1 cellular context compared by ENCODE assay signal in the genomic region with DNA sequence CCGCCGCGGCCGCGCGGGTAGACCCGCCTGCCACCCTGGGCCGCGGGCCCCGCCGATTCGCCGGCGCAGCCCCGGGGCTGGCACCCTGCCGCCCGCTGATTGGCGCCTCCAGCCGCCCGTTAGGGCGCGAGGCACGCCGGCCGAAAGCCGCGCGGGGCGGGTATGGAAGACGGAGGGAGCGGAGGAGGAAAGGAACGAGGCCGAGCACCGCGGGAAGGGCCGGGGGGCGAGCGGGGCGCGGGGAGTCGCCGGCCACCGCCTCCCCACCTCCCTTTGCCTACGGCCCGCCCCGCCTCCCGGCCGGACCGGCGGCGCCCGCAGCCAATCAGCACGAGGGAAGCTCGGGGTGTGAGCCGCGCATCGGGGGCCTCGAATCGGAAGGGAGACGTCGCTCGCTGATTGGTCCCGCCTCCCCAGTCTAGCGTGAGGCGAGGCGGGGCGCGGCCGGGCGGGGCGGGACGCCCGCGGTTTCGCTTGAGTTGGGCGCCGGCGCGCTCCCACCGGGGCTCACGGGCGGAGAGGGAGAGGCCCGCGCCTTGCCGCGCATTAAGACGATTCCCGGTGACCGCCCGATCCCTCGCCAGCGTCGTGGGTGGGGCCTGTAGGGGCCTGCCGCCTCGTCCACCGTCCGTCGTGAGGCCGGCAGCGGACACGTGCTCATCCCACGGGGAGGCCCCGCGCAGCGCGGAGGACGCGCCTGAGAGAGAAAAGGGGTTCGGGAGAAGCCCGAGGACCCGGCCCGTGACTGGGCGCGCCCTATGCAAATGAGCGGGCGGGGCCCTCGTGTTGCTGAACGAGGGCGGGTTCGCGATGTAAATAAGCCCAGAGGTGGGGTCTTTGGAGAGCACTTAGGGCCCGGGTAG.
TF ChIP-seq lines count a peak whose summit lies in the region.

No MANE protein-coding gene starts in this region.

TF ChIP-seq in H1, 55 proteins besides CTCF, POLR2A, EP300 and RAD21 (continued from another document):
- TF ChIP-seq, protein P1, sequence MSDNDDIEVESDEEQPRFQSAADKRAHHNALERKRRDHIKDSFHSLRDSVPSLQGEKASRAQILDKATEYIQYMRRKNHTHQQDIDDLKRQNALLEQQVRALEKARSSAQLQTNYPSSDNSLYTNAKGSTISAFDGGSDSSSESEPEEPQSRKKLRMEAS (IDR thresholded peaks at IDR 0.05), result peak; percentile 94
- TF ChIP-seq TEAD4 (IDR thresholded peaks at IDR 0.05; ENCODE audit: low read depth, low read length) (no peak), TBP (IDR thresholded peaks at IDR 0.05; ENCODE audit: low read depth, low read length) (peak; percentile 36; the same call in 1 of the 2 replicates), POU5F1 (IDR thresholded peaks at IDR 0.05; ENCODE audit: low read depth, low read length) (no peak), ZNF274 (IDR thresholded peaks at IDR 0.05; ENCODE audit: borderline replicate concordance, extremely low read depth, low read length) (no peak), KDM1A (IDR thresholded peaks at IDR 0.05; ENCODE audit: borderline replicate concordance, low read length) (no peak), RBBP5 (IDR thresholded peaks at IDR 0.05; ENCODE audit: borderline replicate concordance, low read depth, low read length) (peak; percentile 30; the same call in 1 of the 2 replicates), TCF12 (IDR thresholded peaks at IDR 0.05; ENCODE audit: low read depth, low read length) (no peak), KDM5A (IDR thresholded peaks at IDR 0.05; ENCODE audit: low read length) (no peak), JUN (IDR thresholded peaks at IDR 0.05; ENCODE audit: low read depth, low read length) (no peak), CEBPB (IDR thresholded peaks at IDR 0.05; ENCODE audit: low read depth, low read length) (no peak), FOSL1 (IDR thresholded peaks at IDR 0.05; ENCODE audit: insufficient read depth, low read depth, low read length) (no peak), POLR2AphosphoS5 (IDR thresholded peaks at IDR 0.05; ENCODE audit: low read depth, low read length) (peak; percentile 78), YY1 (IDR thresholded peaks at IDR 0.05; ENCODE audit: low read depth, low read length) (no peak), SP1 (IDR thresholded peaks at IDR 0.05; ENCODE audit: low read depth, low read length) (no peak), PHF8 (conservative IDR thresholded peaks at IDR 0.05; ENCODE audit: low read depth, low read length) (peak; percentile 95), HDAC6 (IDR thresholded peaks at IDR 0.05; ENCODE audit: low read depth, low read length) (no peak), SUZ12 (IDR thresholded peaks at IDR 0.05; ENCODE audit: low read length) (no peak), GTF2F1 (IDR thresholded peaks at IDR 0.05; ENCODE audit: borderline replicate concordance, low read depth, low read length) (no peak), SRF (IDR thresholded peaks at IDR 0.05; ENCODE audit: low read depth, low read length) (no peak), BCL11A (IDR thresholded peaks at IDR 0.05; ENCODE audit: low read depth in 2 of 2, low read length in 2 of 2) (no peak), KDM4A (IDR thresholded peaks at IDR 0.05; ENCODE audit: low read depth, low read length, severe bottlenecking) (peak; percentile 90), NRF1 (IDR thresholded peaks at IDR 0.05; ENCODE audit: low read depth, low read length) (no peak), SIN3A (conservative IDR thresholded peaks at IDR 0.05 in 1 of 2, IDR thresholded peaks at IDR 0.05 in 1 of 2; ENCODE audit: low read depth in 1 of 2, low read length in 2 of 2) (peak; percentile 14 to 67; a peak in 3 of 4 replicates), JUND (IDR thresholded peaks at IDR 0.05; ENCODE audit: low read length) (no peak), RNF2 (IDR thresholded peaks at IDR 0.05; ENCODE audit: borderline replicate concordance, low read depth, low read length, missing control alignments, poor library complexity, severe bottlenecking) (no peak), SAP30 (IDR thresholded peaks at IDR 0.05; ENCODE audit: insufficient read depth, insufficient replicate concordance, low read length) (no peak), TAF1 (IDR thresholded peaks at IDR 0.05; ENCODE audit: low read depth, low read length) (peak; percentile 67), NANOG (IDR thresholded peaks at IDR 0.05; ENCODE audit: insufficient read depth, low read depth, low read length, poor library complexity, severe bottlenecking) (no peak), CBX8 (IDR thresholded peaks at IDR 0.05; ENCODE audit: borderline replicate concordance, low read depth, low read length) (no peak), SIX5 (IDR thresholded peaks at IDR 0.05; ENCODE audit: low read depth, low read length) (no peak), HDAC2 (IDR thresholded peaks at IDR 0.05; ENCODE audit: borderline replicate concordance in 1 of 2, low read depth in 2 of 2, low read length in 2 of 2) (peak in 1 of 2 experiments; percentile 83; a peak in 1 of 4 replicates), BRCA1 (IDR thresholded peaks at IDR 0.05; ENCODE audit: low read depth, low read length) (no peak), SP4 (IDR thresholded peaks at IDR 0.05; ENCODE audit: low read length) (no peak), BACH1 (IDR thresholded peaks at IDR 0.05; ENCODE audit: low read length) (peak; percentile 31; the same call in 1 of the 2 replicates), CHD2 (IDR thresholded peaks at IDR 0.05; ENCODE audit: low read length) (peak; percentile 55), CTBP2 (IDR thresholded peaks at IDR 0.05; ENCODE audit: borderline replicate concordance, insufficient read depth, insufficient read length, low read length) (no peak), ASH2L (IDR thresholded peaks at IDR 0.05; ENCODE audit: low read length) (peak; percentile 93), EGR1 (IDR thresholded peaks at IDR 0.05; ENCODE audit: borderline replicate concordance, low read depth, low read length) (0 out of 2 replicates have a peak, but pooled peaks have one; percentile 4), RXRA (IDR thresholded peaks at IDR 0.05; ENCODE audit: insufficient read depth, low read depth, low read length) (no peak), CREB1 (IDR thresholded peaks at IDR 0.05) (peak; percentile 62; the same call in 1 of the 2 replicates), TAF7 (optimal IDR thresholded peaks at IDR 0.05; ENCODE audit: borderline replicate concordance, low read depth, low read length) (no peak), CBX5 (IDR thresholded peaks at IDR 0.05; ENCODE audit: low read depth, low read length) (no peak), SP2 (IDR thresholded peaks at IDR 0.05; ENCODE audit: low read length) (peak; percentile 37), GABPA (IDR thresholded peaks at IDR 0.05; ENCODE audit: borderline replicate concordance, insufficient read depth, low read length) (no peak), SIRT6 (IDR thresholded peaks at IDR 0.05; ENCODE audit: low read length) (no peak), MAFK (IDR thresholded peaks at IDR 0.05; ENCODE audit: low read depth, low read length) (no peak), EZH2 (IDR thresholded peaks at IDR 0.05; ENCODE audit: low read depth, low read length, severe bottlenecking) (no peak), RFX5 (IDR thresholded peaks at IDR 0.05; ENCODE audit: borderline replicate concordance, low read depth, low read length) (no peak)
- TF ChIP-seq, protein P2, sequence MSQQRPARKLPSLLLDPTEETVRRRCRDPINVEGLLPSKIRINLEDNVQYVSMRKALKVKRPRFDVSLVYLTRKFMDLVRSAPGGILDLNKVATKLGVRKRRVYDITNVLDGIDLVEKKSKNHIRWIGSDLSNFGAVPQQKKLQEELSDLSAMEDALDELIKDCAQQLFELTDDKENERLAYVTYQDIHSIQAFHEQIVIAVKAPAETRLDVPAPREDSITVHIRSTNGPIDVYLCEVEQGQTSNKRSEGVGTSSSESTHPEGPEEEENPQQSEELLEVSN (IDR thresholded peaks at IDR 0.05), result peak; percentile 89
- TF ChIP-seq, protein P3, sequence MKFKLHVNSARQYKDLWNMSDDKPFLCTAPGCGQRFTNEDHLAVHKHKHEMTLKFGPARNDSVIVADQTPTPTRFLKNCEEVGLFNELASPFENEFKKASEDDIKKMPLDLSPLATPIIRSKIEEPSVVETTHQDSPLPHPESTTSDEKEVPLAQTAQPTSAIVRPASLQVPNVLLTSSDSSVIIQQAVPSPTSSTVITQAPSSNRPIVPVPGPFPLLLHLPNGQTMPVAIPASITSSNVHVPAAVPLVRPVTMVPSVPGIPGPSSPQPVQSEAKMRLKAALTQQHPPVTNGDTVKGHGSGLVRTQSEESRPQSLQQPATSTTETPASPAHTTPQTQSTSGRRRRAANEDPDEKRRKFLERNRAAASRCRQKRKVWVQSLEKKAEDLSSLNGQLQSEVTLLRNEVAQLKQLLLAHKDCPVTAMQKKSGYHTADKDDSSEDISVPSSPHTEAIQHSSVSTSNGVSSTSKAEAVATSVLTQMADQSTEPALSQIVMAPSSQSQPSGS (IDR thresholded peaks at IDR 0.05; ENCODE audit: low read length), result no peak
- TF ChIP-seq, protein P4, sequence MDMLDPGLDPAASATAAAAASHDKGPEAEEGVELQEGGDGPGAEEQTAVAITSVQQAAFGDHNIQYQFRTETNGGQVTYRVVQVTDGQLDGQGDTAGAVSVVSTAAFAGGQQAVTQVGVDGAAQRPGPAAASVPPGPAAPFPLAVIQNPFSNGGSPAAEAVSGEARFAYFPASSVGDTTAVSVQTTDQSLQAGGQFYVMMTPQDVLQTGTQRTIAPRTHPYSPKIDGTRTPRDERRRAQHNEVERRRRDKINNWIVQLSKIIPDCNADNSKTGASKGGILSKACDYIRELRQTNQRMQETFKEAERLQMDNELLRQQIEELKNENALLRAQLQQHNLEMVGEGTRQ (IDR thresholded peaks at IDR 0.05; ENCODE audit: low read length), result no peak
- TF ChIP-seq, protein P5, sequence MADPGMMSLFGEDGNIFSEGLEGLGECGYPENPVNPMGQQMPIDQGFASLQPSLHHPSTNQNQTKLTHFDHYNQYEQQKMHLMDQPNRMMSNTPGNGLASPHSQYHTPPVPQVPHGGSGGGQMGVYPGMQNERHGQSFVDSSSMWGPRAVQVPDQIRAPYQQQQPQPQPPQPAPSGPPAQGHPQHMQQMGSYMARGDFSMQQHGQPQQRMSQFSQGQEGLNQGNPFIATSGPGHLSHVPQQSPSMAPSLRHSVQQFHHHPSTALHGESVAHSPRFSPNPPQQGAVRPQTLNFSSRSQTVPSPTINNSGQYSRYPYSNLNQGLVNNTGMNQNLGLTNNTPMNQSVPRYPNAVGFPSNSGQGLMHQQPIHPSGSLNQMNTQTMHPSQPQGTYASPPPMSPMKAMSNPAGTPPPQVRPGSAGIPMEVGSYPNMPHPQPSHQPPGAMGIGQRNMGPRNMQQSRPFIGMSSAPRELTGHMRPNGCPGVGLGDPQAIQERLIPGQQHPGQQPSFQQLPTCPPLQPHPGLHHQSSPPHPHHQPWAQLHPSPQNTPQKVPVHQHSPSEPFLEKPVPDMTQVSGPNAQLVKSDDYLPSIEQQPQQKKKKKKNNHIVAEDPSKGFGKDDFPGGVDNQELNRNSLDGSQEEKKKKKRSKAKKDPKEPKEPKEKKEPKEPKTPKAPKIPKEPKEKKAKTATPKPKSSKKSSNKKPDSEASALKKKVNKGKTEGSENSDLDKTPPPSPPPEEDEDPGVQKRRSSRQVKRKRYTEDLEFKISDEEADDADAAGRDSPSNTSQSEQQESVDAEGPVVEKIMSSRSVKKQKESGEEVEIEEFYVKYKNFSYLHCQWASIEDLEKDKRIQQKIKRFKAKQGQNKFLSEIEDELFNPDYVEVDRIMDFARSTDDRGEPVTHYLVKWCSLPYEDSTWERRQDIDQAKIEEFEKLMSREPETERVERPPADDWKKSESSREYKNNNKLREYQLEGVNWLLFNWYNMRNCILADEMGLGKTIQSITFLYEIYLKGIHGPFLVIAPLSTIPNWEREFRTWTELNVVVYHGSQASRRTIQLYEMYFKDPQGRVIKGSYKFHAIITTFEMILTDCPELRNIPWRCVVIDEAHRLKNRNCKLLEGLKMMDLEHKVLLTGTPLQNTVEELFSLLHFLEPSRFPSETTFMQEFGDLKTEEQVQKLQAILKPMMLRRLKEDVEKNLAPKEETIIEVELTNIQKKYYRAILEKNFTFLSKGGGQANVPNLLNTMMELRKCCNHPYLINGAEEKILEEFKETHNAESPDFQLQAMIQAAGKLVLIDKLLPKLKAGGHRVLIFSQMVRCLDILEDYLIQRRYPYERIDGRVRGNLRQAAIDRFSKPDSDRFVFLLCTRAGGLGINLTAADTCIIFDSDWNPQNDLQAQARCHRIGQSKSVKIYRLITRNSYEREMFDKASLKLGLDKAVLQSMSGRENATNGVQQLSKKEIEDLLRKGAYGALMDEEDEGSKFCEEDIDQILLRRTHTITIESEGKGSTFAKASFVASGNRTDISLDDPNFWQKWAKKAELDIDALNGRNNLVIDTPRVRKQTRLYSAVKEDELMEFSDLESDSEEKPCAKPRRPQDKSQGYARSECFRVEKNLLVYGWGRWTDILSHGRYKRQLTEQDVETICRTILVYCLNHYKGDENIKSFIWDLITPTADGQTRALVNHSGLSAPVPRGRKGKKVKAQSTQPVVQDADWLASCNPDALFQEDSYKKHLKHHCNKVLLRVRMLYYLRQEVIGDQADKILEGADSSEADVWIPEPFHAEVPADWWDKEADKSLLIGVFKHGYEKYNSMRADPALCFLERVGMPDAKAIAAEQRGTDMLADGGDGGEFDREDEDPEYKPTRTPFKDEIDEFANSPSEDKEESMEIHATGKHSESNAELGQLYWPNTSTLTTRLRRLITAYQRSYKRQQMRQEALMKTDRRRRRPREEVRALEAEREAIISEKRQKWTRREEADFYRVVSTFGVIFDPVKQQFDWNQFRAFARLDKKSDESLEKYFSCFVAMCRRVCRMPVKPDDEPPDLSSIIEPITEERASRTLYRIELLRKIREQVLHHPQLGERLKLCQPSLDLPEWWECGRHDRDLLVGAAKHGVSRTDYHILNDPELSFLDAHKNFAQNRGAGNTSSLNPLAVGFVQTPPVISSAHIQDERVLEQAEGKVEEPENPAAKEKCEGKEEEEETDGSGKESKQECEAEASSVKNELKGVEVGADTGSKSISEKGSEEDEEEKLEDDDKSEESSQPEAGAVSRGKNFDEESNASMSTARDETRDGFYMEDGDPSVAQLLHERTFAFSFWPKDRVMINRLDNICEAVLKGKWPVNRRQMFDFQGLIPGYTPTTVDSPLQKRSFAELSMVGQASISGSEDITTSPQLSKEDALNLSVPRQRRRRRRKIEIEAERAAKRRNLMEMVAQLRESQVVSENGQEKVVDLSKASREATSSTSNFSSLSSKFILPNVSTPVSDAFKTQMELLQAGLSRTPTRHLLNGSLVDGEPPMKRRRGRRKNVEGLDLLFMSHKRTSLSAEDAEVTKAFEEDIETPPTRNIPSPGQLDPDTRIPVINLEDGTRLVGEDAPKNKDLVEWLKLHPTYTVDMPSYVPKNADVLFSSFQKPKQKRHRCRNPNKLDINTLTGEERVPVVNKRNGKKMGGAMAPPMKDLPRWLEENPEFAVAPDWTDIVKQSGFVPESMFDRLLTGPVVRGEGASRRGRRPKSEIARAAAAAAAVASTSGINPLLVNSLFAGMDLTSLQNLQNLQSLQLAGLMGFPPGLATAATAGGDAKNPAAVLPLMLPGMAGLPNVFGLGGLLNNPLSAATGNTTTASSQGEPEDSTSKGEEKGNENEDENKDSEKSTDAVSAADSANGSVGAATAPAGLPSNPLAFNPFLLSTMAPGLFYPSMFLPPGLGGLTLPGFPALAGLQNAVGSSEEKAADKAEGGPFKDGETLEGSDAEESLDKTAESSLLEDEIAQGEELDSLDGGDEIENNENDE (IDR thresholded peaks at IDR 0.05; ENCODE audit: insufficient replicate concordance, low read length), result no peak
- TF ChIP-seq, protein P6, sequence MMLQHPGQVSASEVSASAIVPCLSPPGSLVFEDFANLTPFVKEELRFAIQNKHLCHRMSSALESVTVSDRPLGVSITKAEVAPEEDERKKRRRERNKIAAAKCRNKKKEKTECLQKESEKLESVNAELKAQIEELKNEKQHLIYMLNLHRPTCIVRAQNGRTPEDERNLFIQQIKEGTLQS (IDR thresholded peaks at IDR 0.05; ENCODE audit: insufficient read depth, low read depth, low read length), result no peak
TF ChIP-seq in H1: peak in this region for 16.
